Comparison of ENCODE assay signal across 18 cellular contexts in the genomic region with DNA sequence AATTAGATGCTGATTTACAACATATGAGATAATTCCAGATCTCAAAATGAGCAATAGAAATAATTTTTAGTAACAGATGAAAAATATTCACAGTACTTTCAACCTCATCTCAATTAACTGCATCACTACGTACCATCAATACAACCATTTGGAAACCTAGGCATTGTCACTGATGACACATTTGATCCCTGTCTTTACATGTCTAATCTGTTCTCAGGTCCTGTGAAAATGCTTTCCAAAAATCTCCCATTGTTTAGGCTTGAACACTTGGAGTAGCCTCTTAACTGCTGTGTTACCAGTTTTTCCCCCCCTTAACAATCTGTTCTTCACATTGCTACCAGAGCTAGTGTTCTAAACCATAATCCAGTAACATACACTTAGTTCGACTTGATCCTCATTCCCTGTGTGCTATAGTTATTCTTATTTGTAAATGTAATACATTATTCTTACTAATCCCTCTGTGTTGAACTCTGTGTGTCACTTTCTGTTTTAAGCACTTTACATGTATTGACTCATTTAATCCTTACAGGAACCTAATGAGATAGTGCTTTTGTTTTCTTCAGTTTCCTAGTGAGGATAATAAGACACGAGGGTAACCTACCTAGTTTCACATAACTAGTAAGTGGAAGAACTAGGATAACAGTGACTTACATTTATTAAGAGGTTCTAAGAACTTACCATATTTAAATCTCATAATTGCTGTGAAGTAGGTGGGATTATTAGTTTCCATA. TPM values are rescaled to one million over a fixed set of nuclear protein-coding genes. Genes with fewer than 3 reads are reported as not detected.
DNase-seq lines count a peak whose midpoint lies in the region; ATAC-seq and TF ChIP-seq lines count a peak whose summit lies in the region.
"Had no signal": no experiment of that assay in that cellular context is flagged by ENCODE, and none has a peak within 500 bp of the region (broad histone marks: within the 10 kb centered on the region; RNA-seq: fewer than 3 reads in every experiment).

No MANE protein-coding gene starts in this region.

- DNase-seq in CD8-positive, alpha-beta memory T cell, result no peak
- DNase-seq in GM13977 (ENCODE audit: low spot score), result peak; percentile 26
- DNase-seq in WERI-Rb-1, result no peak
- peak; percentile 38 for DNase-seq in iris pigment epithelial cell (ENCODE audit: low read depth)
- DNase-seq in inferior parietal cortex (ENCODE audit: extremely low spot score), result no peak
- DNase-seq in stimulated activated CD4-positive, alpha-beta T cell treated with anti-CD3 and anti-CD28 coated beads, Interleukin-12 subunit alpha, Interleukin-12 subunit beta, amount 100 ng/mL, for 4 hours, result no peak
- DNase-seq: NCI-H1436 treated with DMSO at 0.1 percent for 48 hours; sigmoid colon; stimulated activated naive CD4-positive, alpha-beta T cell treated with Interleukin-2 at 50 U/mL for 16 hours had no signal

- H3K36me3 Mint-ChIP-seq in CD8-positive, alpha-beta memory T cell, result peaks cover 0 to 80% (median 20%) of the 10 kb centered on the region in 3 donors

- H3K4me3 ChIP-seq in CD8-positive, alpha-beta memory T cell (ENCODE audit: low read length), result no peak overlapping the region
- no peak overlapping the region for H3K4me3 ChIP-seq in WERI-Rb-1 (ENCODE audit: low read depth, low read length)
- H3K4me3 ChIP-seq: adrenal gland, sigmoid colon had no signal

- H3K27ac ChIP-seq in CD8-positive, alpha-beta memory T cell (ENCODE audit: low read depth, low read length), result no peak overlapping the region
- peak overlapping the region; percentile 16; the same call in 1 of the 2 replicates for H3K27ac ChIP-seq in WERI-Rb-1
- H3K27ac ChIP-seq: C4-2B, sigmoid colon had no signal

- peak overlapping the region in 7 of 8 donors; percentile 4 to 54 (median 13) for H3K27ac Mint-ChIP-seq in CD8-positive, alpha-beta memory T cell
- H3K27ac Mint-ChIP-seq: nephron had no signal

- peaks cover 39% of the 10 kb centered on the region for H3K36me3 ChIP-seq in CD8-positive, alpha-beta memory T cell (ENCODE audit: insufficient read depth, low read length)
- peaks cover 73% of the 10 kb centered on the region for H3K36me3 ChIP-seq in WERI-Rb-1

- no peak overlapping the region for H3K4me3 Mint-ChIP-seq in CD8-positive, alpha-beta memory T cell
- H3K4me3 Mint-ChIP-seq: nephron had no signal

- no peaks in the 10 kb centered on the region for H3K4me1 ChIP-seq in CD8-positive, alpha-beta memory T cell (ENCODE audit: insufficient read depth, low read length)
- H3K4me1 ChIP-seq: sigmoid colon had no signal

- POLR2A ChIA-PET in CD8-positive, alpha-beta memory T cell (lab: Charles Lee), result no interaction called here

- no peaks in the 10 kb centered on the region for H3K9me3 ChIP-seq in CD8-positive, alpha-beta memory T cell (ENCODE audit: low read length)
- no peaks in the 10 kb centered on the region for H3K9me3 ChIP-seq in WERI-Rb-1 (ENCODE audit: severe bottlenecking)
- H3K9me3 ChIP-seq: adrenal gland, sigmoid colon had no signal

- H3K27me3 Mint-ChIP-seq in CD8-positive, alpha-beta memory T cell, result no peaks in the 10 kb centered on the region

- CTCF ChIA-PET in CD8-positive, alpha-beta memory T cell (lab: Charles Lee), result no interaction called here

- TF ChIP-seq CTCF in GM13977 (IDR thresholded peaks at IDR 0.05; ENCODE audit: extremely low read depth, insufficient read depth, missing control alignments) (no peak), WERI-Rb-1 (IDR thresholded peaks at IDR 0.05; ENCODE audit: low read depth, low read length) (no peak)

- in situ Hi-C loops in GM13977 (cut with MboI; ENCODE audit: low pct_unique_long_range_greater_than_20kb, low sequenced_read_pairs, unreplicated experiment), result no loop called here

- no peaks in the 10 kb centered on the region for H3K9me3 Mint-ChIP-seq in CD8-positive, alpha-beta memory T cell
- H3K9me3 Mint-ChIP-seq: nephron had no signal

- peaks cover 0 to 5% (median 0%) of the 10 kb centered on the region in 3 donors for H3K4me1 Mint-ChIP-seq in CD8-positive, alpha-beta memory T cell
- H3K4me1 Mint-ChIP-seq: nephron had no signal

- no peaks in the 10 kb centered on the region for H3K27me3 ChIP-seq in CD8-positive, alpha-beta memory T cell (ENCODE audit: insufficient read depth, low read length, poor library complexity, severe bottlenecking)
- no peaks in the 10 kb centered on the region for H3K27me3 ChIP-seq in WERI-Rb-1 (ENCODE audit: insufficient read depth, low read depth, severe bottlenecking)
- H3K27me3 ChIP-seq: adrenal gland, sigmoid colon had no signal

- ATAC-seq in HG03175 (IDR thresholded peaks at IDR 0.05; ENCODE audit: unreplicated experiment) (no peak), GM19324 (IDR thresholded peaks at IDR 0.05; ENCODE audit: low FRiP score, unreplicated experiment) (no peak)

RNA-seq across cellular contexts. Expression of gene LARP4, which starts 41.7 kb away (rescaled TPM):
- 100 to 1,000 TPM; 110 to 121 TPM for total RNA-seq in CD8-positive, alpha-beta memory T cell
- polyA plus RNA-seq in CD8-positive, alpha-beta memory T cell, result 19.5 TPM

RNA-seq across cellular contexts. Expression of gene FAM186A, which starts 45.9 kb away (rescaled TPM):
- total RNA-seq in CD8-positive, alpha-beta memory T cell, result not detected
- polyA plus RNA-seq in CD8-positive, alpha-beta memory T cell, result not detected
- total RNA-seq: adrenal gland; lower leg skin; RPMI7951; sigmoid colon; T-helper 1 cell treated with Interleukin-12 subunit alpha and Interleukin-12 subunit beta and Interleukin-4 antibody, amounts not matched to agents 30 ng/mL and 1 ng/mL, for 36 hours had no signal
- polyA plus RNA-seq: fibroblast of lung, sigmoid colon had no signal

Comparison
In these comparisons a context has a peak if more than half of its experiments do, and no peak if none do; other contexts are left out.
1. DNase-seq: peak in GM13977 (single experiment) and iris pigment epithelial cell (single experiment); none in CD8-positive, alpha-beta memory T cell (0 of 5), WERI-Rb-1 (single experiment), inferior parietal cortex (single experiment) and stimulated activated CD4-positive, alpha-beta T cell treated with anti-CD3 and anti-CD28 coated beads, Interleukin-12 subunit alpha, Interleukin-12 subunit beta, amount 100 ng/mL, for 4 hours (single experiment).